Comparison of ENCODE assay signal across 8 cellular contexts in the genomic region with DNA sequence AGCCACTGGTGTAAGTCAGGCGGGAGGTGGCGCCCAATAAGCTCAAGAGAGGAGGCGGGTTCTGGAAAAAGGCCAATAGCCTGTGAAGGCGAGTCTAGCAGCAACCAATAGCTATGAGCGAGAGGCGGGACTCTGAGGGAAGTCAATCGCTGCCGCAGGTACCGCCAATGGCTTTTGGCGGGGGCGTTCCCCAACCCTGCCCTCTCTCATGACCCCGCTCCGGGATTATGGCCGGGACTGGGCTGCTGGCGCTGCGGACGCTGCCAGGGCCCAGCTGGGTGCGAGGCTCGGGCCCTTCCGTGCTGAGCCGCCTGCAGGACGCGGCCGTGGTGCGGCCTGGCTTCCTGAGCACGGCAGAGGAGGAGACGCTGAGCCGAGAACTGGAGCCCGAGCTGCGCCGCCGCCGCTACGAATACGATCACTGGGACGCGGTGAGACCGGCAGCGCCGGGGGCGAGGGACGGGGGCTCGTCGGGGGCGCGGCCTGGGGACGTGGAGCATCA. TPM values are rescaled to one million over a fixed set of nuclear protein-coding genes. Genes with fewer than 3 reads are reported as not detected.
A peak's percentile ranks its signal among the peaks of the same experiment; 100 is the strongest.
DNase-seq lines count a peak whose midpoint lies in the region; ATAC-seq and TF ChIP-seq lines count a peak whose summit lies in the region.

A gene with protein sequence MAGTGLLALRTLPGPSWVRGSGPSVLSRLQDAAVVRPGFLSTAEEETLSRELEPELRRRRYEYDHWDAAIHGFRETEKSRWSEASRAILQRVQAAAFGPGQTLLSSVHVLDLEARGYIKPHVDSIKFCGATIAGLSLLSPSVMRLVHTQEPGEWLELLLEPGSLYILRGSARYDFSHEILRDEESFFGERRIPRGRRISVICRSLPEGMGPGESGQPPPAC (plus strand): TSS at position 201 of the 502 bp plus-strand sequence. CDS start 27 bp downstream, at position 228.

- BruUV-seq in PC-3 (replicated peaks; lab: Mats Ljungman, UMichigan) = no TSS peak

- H3F3A ChIP-seq in PC-3 (ENCODE audit: low read length, unreplicated experiment) = no peaks in the 10 kb centered on the region

- TF ChIP-seq RAD21 in Ishikawa (IDR thresholded peaks at IDR 0.05; ENCODE audit: low read depth) = no peak

- peaks cover 12% of the 10 kb centered on the region for H3K36me3 Mint-ChIP-seq in activated T-cell treated with anti-CD3 and anti-CD28 coated beads, Interleukin-2, amount 50 U/mL, for 4 hours (ENCODE audit: insufficient read depth)

- H3K27me3 Mint-ChIP-seq in activated T-cell treated with anti-CD3 and anti-CD28 coated beads, Interleukin-2, amount 50 U/mL, for 4 hours (ENCODE audit: low read depth) = no peaks in the 10 kb centered on the region

- DNase-seq in DMS 273 (lab: John Stamatoyannopoulos, UW; ENCODE audit: unreplicated experiment) = peak; percentile 100
- DNase-seq in PC-3 = peak; percentile 100
- DNase-seq in activated T-cell treated with anti-CD3 and anti-CD28 coated beads, Interleukin-2, amount 50 U/mL, for 4 hours = peak; percentile 92
- peak; percentile 99 to 100 for DNase-seq in erythroblast (lab: John Stamatoyannopoulos, UW)
- peak; percentile 100 for DNase-seq in mucosa of gallbladder (ENCODE audit: low spot score)
- peak; percentile 91 for DNase-seq in stimulated activated CD8-positive, alpha-beta memory T cell treated with anti-CD3 and anti-CD28 coated beads, Interleukin-4, amount 100 ng/mL, for 24 hours (ENCODE audit: low read depth)

- no peak; the same call in 1 of the 2 replicates for TF ChIP-seq EP300 in Ishikawa (IDR thresholded peaks at IDR 0.05; ENCODE audit: borderline replicate concordance)

- H3K79me2 ChIP-seq in PC-3 (ENCODE audit: low read length) = no peaks in the 10 kb centered on the region

- H3K27me3 ChIP-seq in PC-3 (ENCODE audit: low read length) = no peaks in the 10 kb centered on the region

- ATAC-seq in GM21576 (IDR thresholded peaks at IDR 0.05; ENCODE audit: unreplicated experiment) = peak; percentile 80
- peak; percentile 87 for ATAC-seq in PC-3
- ATAC-seq in activated T-cell treated with anti-CD3 and anti-CD28 coated beads, Interleukin-2, amount 50 U/mL, for 4 hours = peak; percentile 83 to 84

- H2AFZ ChIP-seq in PC-3 (ENCODE audit: low read length) = peak within 1 kb of the TSS; percentile 92

- peaks cover 9% of the 10 kb centered on the region for H3K4me1 ChIP-seq in PC-3 (ENCODE audit: insufficient read depth, low read length)

- CTCF ChIA-PET in PC-3 (lab: Charles Lee) = interaction anchor here (0.5 to 1.1 kb wide), 4 partner anchors 11 to 491 kb away, joined by 4 to 8 read pairs (median 6); a partner anchor contains a TSS

- POLR2A ChIA-PET in PC-3 (lab: Charles Lee; ENCODE audit: unreplicated experiment) = interaction anchor here (0.5 to 1.0 kb wide), 5 partner anchors 52 to 750 kb away, joined by 3 to 10 read pairs (median 4); a partner anchor contains a TSS

- no peaks in the 10 kb centered on the region for H3K9me3 Mint-ChIP-seq in activated T-cell treated with anti-CD3 and anti-CD28 coated beads, Interleukin-2, amount 50 U/mL, for 4 hours

- H4K20me1 ChIP-seq in PC-3 (ENCODE audit: low read length) = no peaks in the 10 kb centered on the region

- TF ChIP-seq POLR2A in erythroblast (IDR thresholded peaks at IDR 0.05; ENCODE audit: low read length) = peak; percentile 62

- H3K27ac ChIP-seq in PC-3 (ENCODE audit: low read length) = peak within 1 kb of the TSS; percentile 64

- H3K4me1 Mint-ChIP-seq in activated T-cell treated with anti-CD3 and anti-CD28 coated beads, Interleukin-2, amount 50 U/mL, for 4 hours (ENCODE audit: low read depth) = peaks cover 10% of the 10 kb centered on the region

- TF ChIP-seq CTCF in PC-3 (conservative IDR thresholded peaks at IDR 0.05; ENCODE audit: low read depth, low read length) = no peak

- H3K4me3 Mint-ChIP-seq in activated T-cell treated with anti-CD3 and anti-CD28 coated beads, Interleukin-2, amount 50 U/mL, for 4 hours = peak within 1 kb of the TSS; percentile 86

- peak within 1 kb of the TSS; percentile 79 for H3K4me3 ChIP-seq in PC-3 (ENCODE audit: low read length)

- H3K9me2 ChIP-seq in PC-3 (replicated peaks; ENCODE audit: low read length) = no peaks in the 10 kb centered on the region

- intact Hi-C loops in PC-3 (cut with micrococcal nuclease) = loop anchor here (1.0 to 2.0 kb wide), 3 partner anchors 21 to 88 kb away; a partner anchor contains a TSS

- H3K9me3 ChIP-seq in PC-3 (ENCODE audit: low read length) = no peaks in the 10 kb centered on the region

- H3K9ac ChIP-seq in PC-3 (ENCODE audit: low read length) = peak within 1 kb of the TSS; percentile 70

- H3K36me3 ChIP-seq in PC-3 (ENCODE audit: low read depth, low read length) = peaks cover 10% of the 10 kb centered on the region; the same call in 1 of the 2 replicates

- H3K4me2 ChIP-seq in PC-3 (ENCODE audit: low read length) = peak within 1 kb of the TSS; percentile 83

TF ChIP-seq in Ishikawa, 13 proteins besides CTCF, POLR2A, EP300 and RAD21:
- TF ChIP-seq ZBTB7A (IDR thresholded peaks at IDR 0.05; ENCODE audit: low read depth) = no peak; the same call in 1 of the 2 replicates
- peak; percentile 73 for TF ChIP-seq YY1 (IDR thresholded peaks at IDR 0.05; ENCODE audit: low read depth)
- TF ChIP-seq, protein P1, sequence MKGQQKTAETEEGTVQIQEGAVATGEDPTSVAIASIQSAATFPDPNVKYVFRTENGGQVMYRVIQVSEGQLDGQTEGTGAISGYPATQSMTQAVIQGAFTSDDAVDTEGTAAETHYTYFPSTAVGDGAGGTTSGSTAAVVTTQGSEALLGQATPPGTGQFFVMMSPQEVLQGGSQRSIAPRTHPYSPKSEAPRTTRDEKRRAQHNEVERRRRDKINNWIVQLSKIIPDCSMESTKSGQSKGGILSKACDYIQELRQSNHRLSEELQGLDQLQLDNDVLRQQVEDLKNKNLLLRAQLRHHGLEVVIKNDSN (IDR thresholded peaks at IDR 0.05) = no peak
- peak; percentile 78 for TF ChIP-seq TAF1 (IDR thresholded peaks at IDR 0.05; ENCODE audit: low read depth)
- peak; percentile 34; the same call in 1 of the 2 replicates for TF ChIP-seq EGR1 (IDR thresholded peaks at IDR 0.05)
- 0 out of 2 replicates have a peak, but pooled peaks have one; percentile 16 for TF ChIP-seq NFIC (IDR thresholded peaks at IDR 0.05)
- TF ChIP-seq TEAD4 (IDR thresholded peaks at IDR 0.05) = no peak
- TF ChIP-seq, protein P2, sequence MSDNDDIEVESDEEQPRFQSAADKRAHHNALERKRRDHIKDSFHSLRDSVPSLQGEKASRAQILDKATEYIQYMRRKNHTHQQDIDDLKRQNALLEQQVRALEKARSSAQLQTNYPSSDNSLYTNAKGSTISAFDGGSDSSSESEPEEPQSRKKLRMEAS (IDR thresholded peaks at IDR 0.05) = peak; percentile 64
- TF ChIP-seq FOXM1 (IDR thresholded peaks at IDR 0.05; ENCODE audit: borderline replicate concordance, low read depth) = no peak

RNA-seq across cellular contexts. Expression of the gene that starts here (rescaled TPM):
- total RNA-seq in PC-3 (2014; rRNA removed) (68.4 and 81.1 TPM in 2 replicates), mucosa of gallbladder (91.5 TPM)
- total RNA-seq in activated T-cell treated with anti-CD3 and anti-CD28 coated beads, Interleukin-2, amount 50 U/mL, for 4 hours = 10 to 100 TPM; 28.8 to 37.7 (median 36.3) TPM

Comparison
In these comparisons a context has a peak if more than half of its experiments do, and no peak if none do; other contexts are left out.
1. Peak in every context shown above with its lines: DNase-seq, ATAC-seq, H3K4me3 ChIP-seq and H3K27ac ChIP-seq.